Comparison of ENCODE assay signal across 8 cellular contexts in genomic region chr10:98267069-98267893, GRCh38. TPM values are rescaled to one million over a fixed set of nuclear protein-coding genes. Genes with fewer than 3 reads are reported as not detected.
A peak's percentile ranks its signal among the peaks of the same experiment; 100 is the strongest.
DNase-seq lines count a peak whose midpoint lies in the region; ATAC-seq and TF ChIP-seq lines count a peak whose summit lies in the region.

No MANE protein-coding gene starts in this region.

- H3K36me3 ChIP-seq in left ventricle myocardium inferior (no peaks in the 10 kb centered on the region), gastrocnemius medialis (no peaks in the 10 kb centered on the region)

- peak overlapping the region; percentile 89 for H3K4me3 Mint-ChIP-seq in T-helper 17 cell

- H3K4me3 ChIP-seq in left ventricle myocardium inferior (peak overlapping the region; percentile 63), gastrocnemius medialis (peak overlapping the region; percentile 22 to 57 (median 46))

- peaks cover 64% of the 10 kb centered on the region for H3K27me3 Mint-ChIP-seq in T-helper 17 cell

- peaks cover 5% of the 10 kb centered on the region for H3K36me3 Mint-ChIP-seq in T-helper 17 cell (ENCODE audit: low read depth)

- TF ChIP-seq CTCF in left ventricle myocardium inferior (IDR thresholded peaks at IDR 0.05; ENCODE audit: borderline replicate concordance) (no peak), gastrocnemius medialis (IDR thresholded peaks at IDR 0.05 in 4 of 5, conservative IDR thresholded peaks at IDR 0.05 in 1 of 5) (no peak)

- H3K27ac ChIP-seq in left ventricle myocardium inferior (replicated peaks) (peak overlapping the region; percentile 84), gastrocnemius medialis (peak overlapping the region; percentile 68 to 83 (median 77))

- H3K4me1 ChIP-seq in left ventricle myocardium inferior = peaks cover 40% of the 10 kb centered on the region
- H3K4me1 ChIP-seq in gastrocnemius medialis = peaks cover 31 to 36% of the 10 kb centered on the region in 2 donors

- no peaks in the 10 kb centered on the region for H3K27me3 ChIP-seq in left ventricle myocardium inferior (ENCODE audit: low read depth)
- H3K27me3 ChIP-seq in gastrocnemius medialis = no peaks in the 10 kb centered on the region

- peaks cover 11% of the 10 kb centered on the region for H3K4me1 Mint-ChIP-seq in T-helper 17 cell

- in situ Hi-C loops in gastrocnemius medialis (cut with MboI; ENCODE audit: low sequenced_read_pairs in 4 of 4) = loop anchor here in 2 of 4 donors (5.0 to 25.0 kb wide), 3 partner anchors 40 to 170 kb away; partner anchors contain the start of gene HPS1 (in 1 of the 2)

- intact Hi-C loops in left ventricle myocardium inferior (cut with micrococcal nuclease) (loop anchor here (5.0 kb wide), 1 partner anchor 45 kb away; no protein-coding TSS in a partner anchor), gastrocnemius medialis (cut with DNase I; ENCODE audit: low total_unique reads) (loop anchor here (5.0 to 10.0 kb wide), 2 partner anchors 145 to 978 kb away; no protein-coding TSS in a partner anchor)

- ATAC-seq in T-helper 17 cell (no peak), gastrocnemius medialis (no peak), GM21360 (IDR thresholded peaks at IDR 0.05; ENCODE audit: unreplicated experiment) (no peak)

- DNase-seq in GM03348 (ENCODE audit: low spot score) (peak; percentile 64), T-helper 17 cell (no peak), left ventricle myocardium inferior (no peak), gastrocnemius medialis (no peak), SHP77 (lab: John Stamatoyannopoulos, UW) (no peak), kidney glomerular epithelial cell (lab: John Stamatoyannopoulos, UW) (no peak)
- no peak for DNase-seq in activated naive CD4-positive, alpha-beta T cell (lab: John Stamatoyannopoulos, UW)

- no peak overlapping the region for H3K27ac Mint-ChIP-seq in T-helper 17 cell

- no peak for TF ChIP-seq POLR2A in gastrocnemius medialis (IDR thresholded peaks at IDR 0.05)

- H3K9me3 ChIP-seq in T-helper 17 cell (ENCODE audit: control insufficient read depth, low read length, poor library complexity, severe bottlenecking) = no peaks in the 10 kb centered on the region
- H3K9me3 ChIP-seq in left ventricle myocardium inferior (replicated peaks) = no peaks in the 10 kb centered on the region
- no peaks in the 10 kb centered on the region for H3K9me3 ChIP-seq in gastrocnemius medialis

RNA-seq across cellular contexts. Expression of gene LOXL4, which starts 0.7 kb away (rescaled TPM):
- total RNA-seq in T-helper 17 cell (not detected), left ventricle myocardium inferior (1.4 TPM), gastrocnemius medialis (1 to 10 TPM; 1.6 to 6.9 (median 4.7) TPM)
